Comparison of ENCODE assay signal across 7 cellular contexts in genomic region chr14:74019743-74020142, GRCh38. TPM values are rescaled to one million over a fixed set of nuclear protein-coding genes. Genes with fewer than 3 reads are reported as not detected.
DNase-seq lines count a peak whose midpoint lies in the region; ATAC-seq and TF ChIP-seq lines count a peak whose summit lies in the region.

No MANE protein-coding gene starts in this region.

- no peak for TF ChIP-seq CTCF in right atrium auricular region (IDR thresholded peaks at IDR 0.05)
- TF ChIP-seq CTCF in sigmoid colon (IDR thresholded peaks at IDR 0.05), result no peak

- H3K4me1 ChIP-seq in right atrium auricular region, result peaks cover 0 to 15% of the 10 kb centered on the region in 2 donors
- H3K4me1 ChIP-seq in sigmoid colon, result peaks cover 0 to 19% (median 15%) of the 10 kb centered on the region in 4 donors

- DNase-seq in HEK293T (ENCODE audit: extremely low spot score) (peak; percentile 12), right atrium auricular region (ENCODE audit: low spot score) (no peak), sigmoid colon (no peak), NCI-H2171 treated with DMSO at 0.1 percent for 48 hours (lab: John Stamatoyannopoulos, UW) (no peak), NCI-H345 (lab: John Stamatoyannopoulos, UW) (no peak)
- DNase-seq in activated CD8-positive, alpha-beta T cell treated with anti-CD3 and anti-CD28 coated beads, Interleukin-2, amount 10 ng/mL, durations not matched to agents 7 days and 5 days, result no peak
- DNase-seq in NK-92 treated with Interleukin-12 subunit alpha and Interleukin-12 subunit beta, amount 100 ng/mL, for 24 hours (lab: John Stamatoyannopoulos, UW), result no peak

- H3K4me3 Mint-ChIP-seq in activated CD8-positive, alpha-beta T cell treated with anti-CD3 and anti-CD28 coated beads, Interleukin-2, amount 10 ng/mL, durations not matched to agents 7 days and 5 days, result peak overlapping the region; percentile 87

- H3K27ac ChIP-seq in right atrium auricular region (peak overlapping the region; percentile 97 to 99), sigmoid colon (peak overlapping the region; percentile 96 to 98 (median 98))

- no peak for TF ChIP-seq EP300 in sigmoid colon (IDR thresholded peaks at IDR 0.05)

- intact Hi-C loops in sigmoid colon (cut with DNase I), result loop anchor here (2.0 to 10.0 kb wide), 2 partner anchors 65 to 135 kb away; partner anchors contain the start of genes ALDH6A1, LIN52 and ZNF410

- 43 to 52% methylated on average over 3 of the region's 3 CpGs for WGBS in sigmoid colon, 2 donors

- ATAC-seq in activated CD8-positive, alpha-beta T cell treated with anti-CD3 and anti-CD28 coated beads, Interleukin-2, amount 10 ng/mL, durations not matched to agents 7 days and 5 days, result no peak

- H3K9me3 ChIP-seq in right atrium auricular region (no peaks in the 10 kb centered on the region), sigmoid colon (no peaks in the 10 kb centered on the region)

- H3K4me1 Mint-ChIP-seq in activated CD8-positive, alpha-beta T cell treated with anti-CD3 and anti-CD28 coated beads, Interleukin-2, amount 10 ng/mL, durations not matched to agents 7 days and 5 days (ENCODE audit: low read depth), result peaks cover 29% of the 10 kb centered on the region

- H3K36me3 ChIP-seq in right atrium auricular region (no peaks in the 10 kb centered on the region), sigmoid colon (no peaks in the 10 kb centered on the region)

- no peak for TF ChIP-seq POLR2A in sigmoid colon (IDR thresholded peaks at IDR 0.05)

- peaks cover 4% of the 10 kb centered on the region for H3K36me3 Mint-ChIP-seq in activated CD8-positive, alpha-beta T cell treated with anti-CD3 and anti-CD28 coated beads, Interleukin-2, amount 10 ng/mL, durations not matched to agents 7 days and 5 days (ENCODE audit: low read depth)

- H3K4me3 ChIP-seq in right atrium auricular region (peak overlapping the region; percentile 79 to 82), sigmoid colon (peak overlapping the region; percentile 66 to 98 (median 89))

- POLR2A ChIA-PET in HEK293T (lab: Yijun Ruan, JAX), result interaction anchor here (0.7 to 1.2 kb wide), 5 partner anchors 12 to 374 kb away, joined by 3 to 4 read pairs (median 4); partner anchors contain the start of genes COQ6 and FAM161B
- POLR2A ChIA-PET in activated CD8-positive, alpha-beta T cell treated with anti-CD3 and anti-CD28 coated beads, Interleukin-2, amount 10 ng/mL, durations not matched to agents 7 days and 5 days (lab: Charles Lee), result interaction anchor here (1.2 to 2.0 kb wide), 3 partner anchors 9 to 69 kb away, joined by 3 to 4 read pairs (median 3); no protein-coding TSS in a partner anchor

- H3K27ac Mint-ChIP-seq in activated CD8-positive, alpha-beta T cell treated with anti-CD3 and anti-CD28 coated beads, Interleukin-2, amount 10 ng/mL, durations not matched to agents 7 days and 5 days, result peak overlapping the region; percentile 89

- no peaks in the 10 kb centered on the region for H3K27me3 Mint-ChIP-seq in activated CD8-positive, alpha-beta T cell treated with anti-CD3 and anti-CD28 coated beads, Interleukin-2, amount 10 ng/mL, durations not matched to agents 7 days and 5 days (ENCODE audit: low read depth)

- no peaks in the 10 kb centered on the region for H3K9me3 Mint-ChIP-seq in activated CD8-positive, alpha-beta T cell treated with anti-CD3 and anti-CD28 coated beads, Interleukin-2, amount 10 ng/mL, durations not matched to agents 7 days and 5 days (ENCODE audit: insufficient read depth)

- H3K27me3 ChIP-seq in right atrium auricular region (no peaks in the 10 kb centered on the region), sigmoid colon (no peaks in the 10 kb centered on the region)

- CTCF ChIA-PET in HEK293T (lab: Yijun Ruan, JAX), result no interaction called here
- CTCF ChIA-PET in activated CD8-positive, alpha-beta T cell treated with anti-CD3 and anti-CD28 coated beads, Interleukin-2, amount 10 ng/mL, durations not matched to agents 7 days and 5 days (lab: Charles Lee), result no interaction called here

TF ChIP-seq in HEK293T, 16 proteins besides CTCF, POLR2A, EP300 and RAD21:
- TF ChIP-seq TARDBP (IDR thresholded peaks at IDR 0.05), result no peak
- no peak for TF ChIP-seq ARNT (IDR thresholded peaks at IDR 0.05)
- no peak for TF ChIP-seq FOXK2 (IDR thresholded peaks at IDR 0.05)
- TF ChIP-seq FOXM1 (IDR thresholded peaks at IDR 0.05; ENCODE audit: borderline replicate concordance), result no peak
- TF ChIP-seq SP1 (IDR thresholded peaks at IDR 0.05), result no peak
- no peak for TF ChIP-seq NFRKB (IDR thresholded peaks at IDR 0.05)
- no peak for TF ChIP-seq BHLHE40 (IDR thresholded peaks at IDR 0.05; ENCODE audit: borderline replicate concordance)
- TF ChIP-seq L3MBTL2 (conservative IDR thresholded peaks at IDR 0.05), result no peak
- TF ChIP-seq CTBP1 (IDR thresholded peaks at IDR 0.05; ENCODE audit: borderline replicate concordance), result no peak
- TF ChIP-seq PKNOX1 (IDR thresholded peaks at IDR 0.05), result no peak
- no peak for TF ChIP-seq FOXA1 (IDR thresholded peaks at IDR 0.05)

RNA-seq across cellular contexts. Expression of gene BBOF1, which starts 0.6 kb away (rescaled TPM):
- total RNA-seq in activated CD8-positive, alpha-beta T cell treated with anti-CD3 and anti-CD28 coated beads, Interleukin-2, amount 10 ng/mL, durations not matched to agents 7 days and 5 days, result 1 to 10 TPM; 1.2 to 1.3 TPM
- total RNA-seq in right atrium auricular region, result 1 to 10 TPM; 3.3 to 5.7 TPM
- 10 to 100 TPM in 2 of 4 donors, 1 to 10 TPM in 2; 8.9 to 13.6 (median 11.6) TPM for total RNA-seq in sigmoid colon
- 1 to 10 TPM; 2.5 to 7.2 (median 6.6) TPM for polyA plus RNA-seq in sigmoid colon

RNA-seq across cellular contexts. Expression of gene ENTPD5, which starts 0.7 kb away (rescaled TPM):
- 10 to 100 TPM; 13.0 to 13.8 TPM for total RNA-seq in activated CD8-positive, alpha-beta T cell treated with anti-CD3 and anti-CD28 coated beads, Interleukin-2, amount 10 ng/mL, durations not matched to agents 7 days and 5 days
- total RNA-seq in right atrium auricular region (1 to 10 TPM; 4.8 to 5.8 TPM), sigmoid colon (10 to 100 TPM in 1 of 4 donors, 1 to 10 TPM in 3; 8.0 to 11.1 (median 8.7) TPM)
- 10 to 100 TPM; 23.4 to 35.5 (median 33.8) TPM for polyA plus RNA-seq in sigmoid colon
